8 cellular contexts compared by ENCODE assay signal in genomic region chr2:182866095-182866460, GRCh38. TPM values are rescaled to one million over a fixed set of nuclear protein-coding genes. Genes with fewer than 3 reads are reported as not detected.
A peak's percentile ranks its signal among the peaks of the same experiment; 100 is the strongest.
DNase-seq lines count a peak whose midpoint lies in the region; ATAC-seq and TF ChIP-seq lines count a peak whose summit lies in the region.

No MANE protein-coding gene starts in this region.

- intact Hi-C loops in left colon (cut with DNase I, micrococcal nuclease), result no loop called here

- H2BK15ac ChIP-seq in neuronal stem cell (ENCODE audit: low read length), result peak overlapping the region; percentile 96

- peak overlapping the region; percentile 93 for H3K27ac ChIP-seq in neuronal stem cell (replicated peaks; ENCODE audit: low read length)

- peak overlapping the region; percentile 95 for H2BK5ac ChIP-seq in neuronal stem cell (ENCODE audit: low read length)

- peak overlapping the region; percentile 80 for H2BK12ac ChIP-seq in neuronal stem cell (ENCODE audit: low read length)

- peak overlapping the region; percentile 99 for H3K14ac ChIP-seq in neuronal stem cell (ENCODE audit: low read length)

- ATAC-seq in left colon (no peak), HG02885 (IDR thresholded peaks at IDR 0.05; ENCODE audit: poor library complexity, unreplicated experiment) (no peak)

- H2BK120ac ChIP-seq in neuronal stem cell (ENCODE audit: low read depth, low read length), result no peak overlapping the region

- H3K18ac ChIP-seq in neuronal stem cell (ENCODE audit: low read length), result peak overlapping the region; percentile 86

- peak overlapping the region; percentile 92 for H3K23ac ChIP-seq in neuronal stem cell (ENCODE audit: low read depth, low read length, poor library complexity)

- H3K4me1 ChIP-seq in NT2/D1 (ENCODE audit: insufficient read depth, insufficient read length) (no peaks in the 10 kb centered on the region), neuronal stem cell (ENCODE audit: control insufficient read depth in 2 of 2, insufficient read depth in 1 of 2, low read depth in 1 of 2, low read length in 2 of 2) (peaks cover 7 to 15% of the 10 kb centered on the region in 2 donors)

- DNase-seq in BJ (ENCODE audit: low read depth) (no peak), NT2/D1 (ENCODE audit: low read depth, low spot score) (no peak), fibroblast of gingiva (ENCODE audit: low read depth) (peak; percentile 2), neuronal stem cell (ENCODE audit: low spot score) (no peak), SIG-M5 (lab: John Stamatoyannopoulos, UW) (no peak), left colon (no peak)
- no peak for DNase-seq in NK-92 treated with Interleukin-12 subunit alpha and Interleukin-12 subunit beta, amount 100 ng/mL, for 24 hours (lab: John Stamatoyannopoulos, UW)

- H2AFZ ChIP-seq in neuronal stem cell (ENCODE audit: low read length), result peak overlapping the region; percentile 87

- H3K9me3 ChIP-seq in NT2/D1 (ENCODE audit: insufficient read depth, low read length) (no peaks in the 10 kb centered on the region), neuronal stem cell (replicated peaks in 1 of 2; ENCODE audit: control insufficient read depth in 2 of 2, insufficient read depth in 1 of 2, low read depth in 1 of 2, low read length in 2 of 2) (no peaks in the 10 kb centered on the region)

- peak overlapping the region; percentile 41 for H4K91ac ChIP-seq in neuronal stem cell (ENCODE audit: low read depth, low read length, poor library complexity)

- H4K8ac ChIP-seq in neuronal stem cell (ENCODE audit: low read depth, low read length), result no peak overlapping the region

- POLR2A ChIA-PET in BJ (lab: Charles Lee), result interaction anchor here (0.8 kb wide), 1 partner anchor 10 kb away, joined by 3 read pairs; no protein-coding TSS in a partner anchor

- H3K4me3 ChIP-seq in BJ (ENCODE audit: low read depth, low read length) (peak overlapping the region; percentile 44), NT2/D1 (ENCODE audit: insufficient read length, low read depth) (peak overlapping the region; percentile 54), neuronal stem cell (ENCODE audit: low read length in 2 of 2) (peak overlapping the region; percentile 42 to 85)

- peaks cover 4% of the 10 kb centered on the region for H3K79me1 ChIP-seq in neuronal stem cell (ENCODE audit: low read depth, low read length)

- no CpG with 5 or more reads among the region's 19 CpGs for WGBS in neuronal stem cell (ENCODE audit: extremely low coverage in 2 of 2, insufficient read length in 2 of 2, insufficient replicate concordance in 1 of 2), 2 donors

- peak overlapping the region; percentile 79 for H3K9ac ChIP-seq in NT2/D1 (ENCODE audit: insufficient read length, low read depth)
- peak overlapping the region; percentile 99 for H3K9ac ChIP-seq in neuronal stem cell (ENCODE audit: low read depth, low read length, poor library complexity)

- CTCF ChIA-PET in BJ (lab: Yijun Ruan, JAX), result interaction anchor here (1.3 kb wide), 1 partner anchor 23 kb away, joined by 4 read pairs; no protein-coding TSS in a partner anchor

- H3K27me3 ChIP-seq in BJ (ENCODE audit: control insufficient read depth, insufficient read depth, low read length) (no peaks in the 10 kb centered on the region), NT2/D1 (ENCODE audit: insufficient read depth, insufficient read length) (peaks cover 32% of the 10 kb centered on the region), neuronal stem cell (ENCODE audit: control insufficient read depth in 3 of 3, insufficient read depth in 3 of 3, low read depth in 1 of 3, low read length in 3 of 3) (peaks cover 0 to 16% (median 0%) of the 10 kb centered on the region in 3 experiments)

- H3K4me2 ChIP-seq in neuronal stem cell (ENCODE audit: insufficient read depth, low read length, poor library complexity, severe bottlenecking), result peak overlapping the region; percentile 81

- no peaks in the 10 kb centered on the region for H3K36me3 ChIP-seq in BJ (ENCODE audit: control insufficient read depth, insufficient read depth, low read length)
- H3K36me3 ChIP-seq in NT2/D1 (ENCODE audit: insufficient read depth, insufficient read length, low read length), result no peaks in the 10 kb centered on the region
- no peaks in the 10 kb centered on the region for H3K36me3 ChIP-seq in neuronal stem cell (replicated peaks in 1 of 2; ENCODE audit: control insufficient read depth in 2 of 2, insufficient read depth in 2 of 2, low read length in 2 of 2)

- H3K4ac ChIP-seq in neuronal stem cell (ENCODE audit: low read length), result peak overlapping the region; percentile 77

- no peak for TF ChIP-seq CTCF in BJ (IDR thresholded peaks at IDR 0.05; ENCODE audit: insufficient read depth, low read depth, low read length)

- peak overlapping the region; percentile 77 for H2AK5ac ChIP-seq in neuronal stem cell (ENCODE audit: low read depth, low read length)

RNA-seq across cellular contexts. Expression of gene FRZB, which starts 0.4 kb away (rescaled TPM):
- polyA plus RNA-seq in BJ (2011; rRNA removed), result 0.23 and 0.28 TPM in 2 replicates
- polyA minus RNA-seq in BJ (2011; rRNA and poly(A)+ RNA removed), result not detected in 2 replicates
- polyA plus RNA-seq in neuronal stem cell (2013, experiment 1 of 2), result 146 TPM
- 146 TPM for polyA plus RNA-seq in neuronal stem cell (2013, experiment 2 of 2)
- total RNA-seq in left colon, result 10 to 100 TPM; 15.2 to 20.5 TPM
